ENCODE assay signal across 8 cellular contexts in genomic region chr14:20460458-20461229, GRCh38. TPM values are rescaled to one million over a fixed set of nuclear protein-coding genes. Genes with fewer than 3 reads are reported as not detected.
A peak's percentile ranks its signal among the peaks of the same experiment; 100 is the strongest.
DNase-seq lines count a peak whose midpoint lies in the region; ATAC-seq and TF ChIP-seq lines count a peak whose summit lies in the region.

No MANE protein-coding gene starts in this region.

- POLR2A ChIA-PET in Caco-2 (lab: Charles Lee) = interaction anchor here (0.9 to 2.5 kb wide), 13 partner anchors 10 to 223 kb away, joined by 3 to 60 read pairs (median 6); partner anchors contain the start of genes PARP2, PNP and TEP1

- BruUV-seq in Caco-2 (replicated peaks; lab: Mats Ljungman, UMichigan) = TSS peak; percentile 48

- ATAC-seq in foreskin keratinocyte (peak; percentile 32), GM18517 (IDR thresholded peaks at IDR 0.05; ENCODE audit: unreplicated experiment) (no peak)

- H3K27me3 ChIP-seq in Caco-2 (replicated peaks; ENCODE audit: control insufficient read depth, insufficient read depth, low read length) (no peaks in the 10 kb centered on the region), HAP-1 (ENCODE audit: low read depth) (no peaks in the 10 kb centered on the region), foreskin keratinocyte (no peaks in the 10 kb centered on the region)

- intact Hi-C loops in Caco-2 (cut with micrococcal nuclease; ENCODE audit: unreplicated experiment) = loop anchor here (1.0 to 2.0 kb wide), 4 partner anchors 9 to 222 kb away; partner anchors contain the start of gene PNP
- intact Hi-C loops in activated T-helper 1 cell treated with anti-CD3 and anti-CD28 coated beads, Interleukin-12 subunit alpha, Interleukin-12 subunit beta, Interleukin-2, Interleukin-4 antibody, amounts not matched to agents 30 ng/mL and 10 ng/mL and 1 ng/mL, durations not matched to agents 14 hours and 24 hours and 36 hours (cut with micrococcal nuclease) = loop anchor here (1.0 to 5.0 kb wide), 9 partner anchors 7 to 807 kb away; partner anchors contain the start of genes CCNB1IP1, HNRNPC, PARP2 and PNP

- peak overlapping the region; percentile 83 for H3K4me3 Mint-ChIP-seq in Caco-2 (ENCODE audit: unreplicated experiment)
- peak overlapping the region; percentile 94 for H3K4me3 Mint-ChIP-seq in activated T-helper 1 cell treated with anti-CD3 and anti-CD28 coated beads, Interleukin-12 subunit alpha, Interleukin-12 subunit beta, Interleukin-2, Interleukin-4 antibody, amounts not matched to agents 30 ng/mL and 10 ng/mL and 1 ng/mL, durations not matched to agents 14 hours and 24 hours and 36 hours

- H3K36me3 ChIP-seq in Caco-2 (ENCODE audit: control insufficient read depth, insufficient read depth, low read length) (0 out of 2 replicates have a peak, but pooled peaks cover 3% of the 10 kb centered on the region), HAP-1 (replicated peaks) (peaks cover 34% of the 10 kb centered on the region)

- H3K36me3 Mint-ChIP-seq in Caco-2 (ENCODE audit: insufficient read depth, unreplicated experiment) = peaks cover 32% of the 10 kb centered on the region
- H3K36me3 Mint-ChIP-seq in activated T-helper 1 cell treated with anti-CD3 and anti-CD28 coated beads, Interleukin-12 subunit alpha, Interleukin-12 subunit beta, Interleukin-2, Interleukin-4 antibody, amounts not matched to agents 30 ng/mL and 10 ng/mL and 1 ng/mL, durations not matched to agents 14 hours and 24 hours and 36 hours (ENCODE audit: low read depth) = peaks cover 26% of the 10 kb centered on the region

- H3K27ac Mint-ChIP-seq in Caco-2 (ENCODE audit: unreplicated experiment) = peak overlapping the region; percentile 96
- H3K27ac Mint-ChIP-seq in activated T-helper 1 cell treated with anti-CD3 and anti-CD28 coated beads, Interleukin-12 subunit alpha, Interleukin-12 subunit beta, Interleukin-2, Interleukin-4 antibody, amounts not matched to agents 30 ng/mL and 10 ng/mL and 1 ng/mL, durations not matched to agents 14 hours and 24 hours and 36 hours = peak overlapping the region; percentile 70

- DNase-seq in Caco-2 = peak; percentile 69 to 73
- peak in 1 of 2 experiments; percentile 32 for DNase-seq in HAP-1 (ENCODE audit: low spot score in 2 of 2)
- DNase-seq in NCI-H2171 (lab: John Stamatoyannopoulos, UW) = peak; percentile 77
- no peak for DNase-seq in activated T-helper 1 cell treated with anti-CD3 and anti-CD28 coated beads, Interleukin-12 subunit alpha, Interleukin-12 subunit beta, Interleukin-2, Interleukin-4 antibody, amounts not matched to agents 30 ng/mL and 10 ng/mL and 1 ng/mL, durations not matched to agents 14 hours and 24 hours and 36 hours (ENCODE audit: low spot score)
- DNase-seq in foreskin keratinocyte = peak; percentile 6 to 21
- peak; percentile 24 for DNase-seq in pons (ENCODE audit: low spot score)
- no peak for DNase-seq in hippocampal formation (lab: John Stamatoyannopoulos, UW)

- no peaks in the 10 kb centered on the region for H3K9me3 Mint-ChIP-seq in Caco-2 (ENCODE audit: unreplicated experiment)
- H3K9me3 Mint-ChIP-seq in activated T-helper 1 cell treated with anti-CD3 and anti-CD28 coated beads, Interleukin-12 subunit alpha, Interleukin-12 subunit beta, Interleukin-2, Interleukin-4 antibody, amounts not matched to agents 30 ng/mL and 10 ng/mL and 1 ng/mL, durations not matched to agents 14 hours and 24 hours and 36 hours = no peaks in the 10 kb centered on the region

- H3K4me1 ChIP-seq in Caco-2 (peaks cover 16% of the 10 kb centered on the region), HAP-1 (peaks cover 13% of the 10 kb centered on the region; the same call in 1 of the 2 replicates), foreskin keratinocyte (peaks cover 10% of the 10 kb centered on the region)

- H3K4me3 ChIP-seq in Caco-2 (ENCODE audit: low read depth, low read length) (peak overlapping the region; percentile 93), HAP-1 (peak overlapping the region; percentile 69)

- no peak for TF ChIP-seq CTCF in Caco-2 (IDR thresholded peaks at IDR 0.05; ENCODE audit: insufficient read depth in 1 of 2, low read depth in 1 of 2, low read length in 1 of 2, severe bottlenecking in 1 of 2, unreplicated experiment in 1 of 2)
- TF ChIP-seq CTCF in foreskin keratinocyte (conservative IDR thresholded peaks at IDR 0.05) = no peak

- CTCF ChIA-PET in Caco-2 (lab: Charles Lee) = interaction anchor here (1.0 to 1.4 kb wide), 3 partner anchors 45 to 230 kb away, joined by 3 to 9 read pairs (median 4); no protein-coding TSS in a partner anchor

- H3K9me3 ChIP-seq in Caco-2 (no peaks in the 10 kb centered on the region), HAP-1 (no peaks in the 10 kb centered on the region)

- H3K27ac ChIP-seq in foreskin keratinocyte = peak overlapping the region; percentile 81

- in situ Hi-C loops in HAP-1 (cut with MboI; ENCODE audit: low sequenced_read_pairs) = loop anchor here (5.0 kb wide), 1 partner anchor 123 kb away; no protein-coding TSS in a partner anchor

- H3K4me1 Mint-ChIP-seq in Caco-2 (ENCODE audit: low read depth, unreplicated experiment) = peaks cover 17% of the 10 kb centered on the region
- peaks cover 23% of the 10 kb centered on the region for H3K4me1 Mint-ChIP-seq in activated T-helper 1 cell treated with anti-CD3 and anti-CD28 coated beads, Interleukin-12 subunit alpha, Interleukin-12 subunit beta, Interleukin-2, Interleukin-4 antibody, amounts not matched to agents 30 ng/mL and 10 ng/mL and 1 ng/mL, durations not matched to agents 14 hours and 24 hours and 36 hours (ENCODE audit: low read depth)

- H3K27me3 Mint-ChIP-seq in Caco-2 (ENCODE audit: insufficient read depth, unreplicated experiment) = no peaks in the 10 kb centered on the region
- H3K27me3 Mint-ChIP-seq in activated T-helper 1 cell treated with anti-CD3 and anti-CD28 coated beads, Interleukin-12 subunit alpha, Interleukin-12 subunit beta, Interleukin-2, Interleukin-4 antibody, amounts not matched to agents 30 ng/mL and 10 ng/mL and 1 ng/mL, durations not matched to agents 14 hours and 24 hours and 36 hours (ENCODE audit: insufficient read depth) = no peaks in the 10 kb centered on the region

RNA-seq across cellular contexts. Expression of gene PIP4P1, which starts 0.6 kb away (rescaled TPM):
- total RNA-seq in Caco-2 (2022) (39.6 and 46.2 TPM in 2 replicates), foreskin keratinocyte (23.0 and 23.8 TPM in 2 replicates)
- total RNA-seq in activated T-helper 1 cell treated with anti-CD3 and anti-CD28 coated beads, Interleukin-12 subunit alpha, Interleukin-12 subunit beta, Interleukin-2, Interleukin-4 antibody, amounts not matched to agents 30 ng/mL and 10 ng/mL and 1 ng/mL, durations not matched to agents 14 hours and 24 hours and 36 hours = 36.6 and 37.0 TPM in 2 replicates
- polyA plus RNA-seq in foreskin keratinocyte = 27.2 and 29.2 TPM in 2 replicates

RNA-seq across cellular contexts. Expression of gene APEX1, which starts 5.6 kb away (rescaled TPM):
- total RNA-seq in Caco-2 (2022) (176 and 185 TPM in 2 replicates), foreskin keratinocyte (112 and 128 TPM in 2 replicates)
- 236 and 242 TPM in 2 replicates for total RNA-seq in activated T-helper 1 cell treated with anti-CD3 and anti-CD28 coated beads, Interleukin-12 subunit alpha, Interleukin-12 subunit beta, Interleukin-2, Interleukin-4 antibody, amounts not matched to agents 30 ng/mL and 10 ng/mL and 1 ng/mL, durations not matched to agents 14 hours and 24 hours and 36 hours
- polyA plus RNA-seq in foreskin keratinocyte = 207 and 226 TPM in 2 replicates

RNA-seq across cellular contexts. Expression of gene OSGEP, which starts 6.0 kb away (rescaled TPM):
- total RNA-seq in Caco-2 (2022) (63.1 and 64.3 TPM in 2 replicates), foreskin keratinocyte (22.6 and 23.3 TPM in 2 replicates)
- 69.6 and 77.4 TPM in 2 replicates for total RNA-seq in activated T-helper 1 cell treated with anti-CD3 and anti-CD28 coated beads, Interleukin-12 subunit alpha, Interleukin-12 subunit beta, Interleukin-2, Interleukin-4 antibody, amounts not matched to agents 30 ng/mL and 10 ng/mL and 1 ng/mL, durations not matched to agents 14 hours and 24 hours and 36 hours
- polyA plus RNA-seq in foreskin keratinocyte = 24.9 and 31.9 TPM in 2 replicates

RNA-seq across cellular contexts. Expression of gene PNP, which starts 8.6 kb away (rescaled TPM):
- 59.1 and 67.2 TPM in 2 replicates for total RNA-seq in Caco-2 (2022)
- total RNA-seq in activated T-helper 1 cell treated with anti-CD3 and anti-CD28 coated beads, Interleukin-12 subunit alpha, Interleukin-12 subunit beta, Interleukin-2, Interleukin-4 antibody, amounts not matched to agents 30 ng/mL and 10 ng/mL and 1 ng/mL, durations not matched to agents 14 hours and 24 hours and 36 hours = 149 TPM in 2 replicates
- total RNA-seq in foreskin keratinocyte = 120 and 146 TPM in 2 replicates
- 130 and 142 TPM in 2 replicates for polyA plus RNA-seq in foreskin keratinocyte

RNA-seq across cellular contexts. Expression of gene KLHL33, which starts 24.7 kb away (rescaled TPM):
- not detected in 2 replicates for total RNA-seq in Caco-2 (2022)
- total RNA-seq in activated T-helper 1 cell treated with anti-CD3 and anti-CD28 coated beads, Interleukin-12 subunit alpha, Interleukin-12 subunit beta, Interleukin-2, Interleukin-4 antibody, amounts not matched to agents 30 ng/mL and 10 ng/mL and 1 ng/mL, durations not matched to agents 14 hours and 24 hours and 36 hours = 0.05 TPM in 2 replicates
- not detected in 2 replicates for total RNA-seq in foreskin keratinocyte
- polyA plus RNA-seq in foreskin keratinocyte = not detected in 2 replicates

Comparison
In these comparisons a context has a peak if more than half of its experiments do, and no peak if none do; other contexts are left out.
1. DNase-seq: peak in Caco-2 (2 of 2), NCI-H2171 (single experiment), foreskin keratinocyte (2 of 2) and pons (single experiment); none in activated T-helper 1 cell treated with anti-CD3 and anti-CD28 coated beads, Interleukin-12 subunit alpha, Interleukin-12 subunit beta, Interleukin-2, Interleukin-4 antibody, amounts not matched to agents 30 ng/mL and 10 ng/mL and 1 ng/mL, durations not matched to agents 14 hours and 24 hours and 36 hours (single experiment) and hippocampal formation (0 of 2).